In the genomic region with DNA sequence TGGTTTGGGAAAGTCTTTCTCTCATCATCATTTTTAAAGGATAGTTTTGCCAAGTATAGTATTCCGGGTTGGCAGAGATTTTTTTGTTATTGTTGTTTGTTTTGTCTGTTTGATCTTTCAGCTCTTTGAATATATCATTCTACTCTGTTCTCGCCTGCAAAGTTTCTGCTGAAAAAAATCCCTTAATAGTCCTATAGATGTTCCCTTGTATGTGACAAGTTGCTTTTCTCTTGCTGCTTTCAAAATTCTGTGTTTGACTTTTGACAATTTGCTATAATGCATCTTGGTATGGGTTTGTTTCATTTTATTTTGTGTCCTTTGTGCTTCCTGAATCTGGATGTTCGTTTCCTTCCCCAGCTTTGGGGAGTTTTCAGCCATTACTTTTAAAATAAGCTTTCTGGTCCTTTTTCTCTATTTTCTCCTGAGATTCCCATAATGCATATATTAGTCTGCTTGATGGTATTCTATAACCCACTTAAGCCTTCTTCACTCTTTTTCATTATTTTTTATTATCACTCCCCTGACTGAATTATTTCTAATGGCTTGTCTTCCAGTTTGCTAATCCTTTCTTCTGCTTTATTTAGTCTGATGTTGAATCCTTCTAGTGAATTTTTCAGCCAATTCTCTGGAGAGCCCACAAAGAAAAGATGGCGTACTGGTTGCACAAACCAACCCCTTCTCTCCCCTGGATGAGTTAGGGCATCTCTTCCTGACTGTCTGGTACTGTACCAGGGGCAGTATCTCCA, we compare ENCODE assay signal across 25 cellular contexts. TPM values are rescaled to one million over a fixed set of nuclear protein-coding genes. Genes with fewer than 3 reads are reported as not detected.
DNase-seq lines count a peak whose midpoint lies in the region; ATAC-seq and TF ChIP-seq lines count a peak whose summit lies in the region.
"Had no signal": no experiment of that assay in that cellular context is flagged by ENCODE, and none has a peak within 500 bp of the region (broad histone marks: within the 10 kb centered on the region; RNA-seq: fewer than 3 reads in every experiment).

No MANE protein-coding gene starts in this region.

- intact Hi-C loops in CD8-positive, alpha-beta T cell (cut with DNase I, micrococcal nuclease), result no loop called here
- intact Hi-C loops in naive thymus-derived CD4-positive, alpha-beta T cell (cut with micrococcal nuclease), result no loop called here

- H3K36me3 Mint-ChIP-seq in CD8-positive, alpha-beta T cell, result peaks cover 80% of the 10 kb centered on the region
- peaks cover 82% of the 10 kb centered on the region for H3K36me3 Mint-ChIP-seq in endothelial cell (ENCODE audit: low read depth, unreplicated experiment)
- peaks cover 42 to 65% (median 49%) of the 10 kb centered on the region in 5 donors for H3K36me3 Mint-ChIP-seq in naive thymus-derived CD4-positive, alpha-beta T cell

- peaks cover 77% of the 10 kb centered on the region for H3K9me3 ChIP-seq in CD8-positive, alpha-beta T cell (ENCODE audit: low read length)
- peaks cover 78% of the 10 kb centered on the region for H3K9me3 ChIP-seq in HEK293 (ENCODE audit: control insufficient read depth, insufficient read depth, low read depth, low read length)
- peaks cover 0 to 97% (median 52%) of the 10 kb centered on the region in 3 experiments for H3K9me3 ChIP-seq in naive thymus-derived CD4-positive, alpha-beta T cell (ENCODE audit: control insufficient read depth in 2 of 3, low read length in 3 of 3)

- no peaks in the 10 kb centered on the region for H3K4me1 ChIP-seq in CD8-positive, alpha-beta T cell (ENCODE audit: insufficient read depth, low read length)
- no peaks in the 10 kb centered on the region for H3K4me1 ChIP-seq in HEK293 (ENCODE audit: control insufficient read depth, insufficient read depth, low read length)
- H3K4me1 ChIP-seq in naive thymus-derived CD4-positive, alpha-beta T cell (ENCODE audit: control insufficient read depth in 2 of 2, insufficient read depth in 2 of 2, low read length in 2 of 2), result no peaks in the 10 kb centered on the region
- H3K4me1 ChIP-seq: Caco-2 had no signal

- H3K27me3 Mint-ChIP-seq in CD8-positive, alpha-beta T cell (ENCODE audit: low read depth), result no peaks in the 10 kb centered on the region
- H3K27me3 Mint-ChIP-seq in endothelial cell (ENCODE audit: unreplicated experiment), result peaks cover 4% of the 10 kb centered on the region
- H3K27me3 Mint-ChIP-seq in naive thymus-derived CD4-positive, alpha-beta T cell, result no peaks in the 10 kb centered on the region
- H3K27me3 Mint-ChIP-seq: B cell; CD4-positive, CD25-positive, alpha-beta regulatory T cell had no signal

- CTCF ChIA-PET in CD8-positive, alpha-beta T cell (lab: Charles Lee), result interaction anchor here (0.6 kb wide), 1 partner anchor 8 kb away, joined by 3 read pairs; no protein-coding TSS in a partner anchor
- CTCF ChIA-PET in HEK293 (lab: Yijun Ruan, JAX), result no interaction called here
- CTCF ChIA-PET in naive thymus-derived CD4-positive, alpha-beta T cell (lab: Charles Lee), result no interaction called here

- POLR2A ChIA-PET in CD8-positive, alpha-beta T cell (lab: Charles Lee), result no interaction called here
- POLR2A ChIA-PET in HEK293 (lab: Yijun Ruan, JAX), result no interaction called here
- POLR2A ChIA-PET in naive thymus-derived CD4-positive, alpha-beta T cell (lab: Charles Lee), result no interaction called here

- H3K27ac Mint-ChIP-seq in CD8-positive, alpha-beta T cell, result no peak overlapping the region
- no peak overlapping the region for H3K27ac Mint-ChIP-seq in endothelial cell (ENCODE audit: unreplicated experiment)
- no peak overlapping the region for H3K27ac Mint-ChIP-seq in naive thymus-derived CD4-positive, alpha-beta T cell
- H3K27ac Mint-ChIP-seq: B cell; CD4-positive, CD25-positive, alpha-beta regulatory T cell had no signal

- H3K4me3 ChIP-seq in CD8-positive, alpha-beta T cell (ENCODE audit: low read depth, low read length), result peak overlapping the region; percentile 20
- H3K4me3 ChIP-seq in HEK293 (ENCODE audit: low read depth, low read length), result no peak overlapping the region
- peak overlapping the region; percentile 12 for H3K4me3 ChIP-seq in naive thymus-derived CD4-positive, alpha-beta T cell (ENCODE audit: low read length)
- H3K4me3 ChIP-seq: GM12878, SK-N-MC had no signal

- H3K9me3 Mint-ChIP-seq in CD8-positive, alpha-beta T cell, result peaks cover 67% of the 10 kb centered on the region
- peaks cover 75% of the 10 kb centered on the region for H3K9me3 Mint-ChIP-seq in endothelial cell (ENCODE audit: unreplicated experiment)
- H3K9me3 Mint-ChIP-seq in naive thymus-derived CD4-positive, alpha-beta T cell, result peaks cover 0 to 93% (median 74%) of the 10 kb centered on the region in 11 donors

- no peak overlapping the region for H3K4me3 Mint-ChIP-seq in CD8-positive, alpha-beta T cell
- H3K4me3 Mint-ChIP-seq in endothelial cell (ENCODE audit: unreplicated experiment), result peak overlapping the region; percentile 26
- no peak overlapping the region for H3K4me3 Mint-ChIP-seq in naive thymus-derived CD4-positive, alpha-beta T cell
- H3K4me3 Mint-ChIP-seq: B cell; CD4-positive, CD25-positive, alpha-beta regulatory T cell had no signal

- no peak for DNase-seq in CD8-positive, alpha-beta T cell
- no peak for DNase-seq in endothelial cell (ENCODE audit: low spot score)
- DNase-seq in naive thymus-derived CD4-positive, alpha-beta T cell, result no peak
- DNase-seq in NCI-H2081 treated with DMSO at 0.1 percent for 48 hours (lab: John Stamatoyannopoulos, UW), result no peak
- DNase-seq in NCI-H2029 (lab: John Stamatoyannopoulos, UW), result no peak
- DNase-seq: Caco-2; CD4-positive, CD25-positive, alpha-beta regulatory T cell; GDM1; GOT3; HCEC 1CT; Kasumi-1; NCI-H1092 treated with DMSO at 0.1 percent for 48 hours; NCI-H1436; NCI-H187; NCI-H2107; NCI-H446; NCI-H524 treated with DMSO at 0.1 percent for 48 hours; NCI-H774; SIG-M5 had no signal

- no peak for ATAC-seq in CD8-positive, alpha-beta T cell
- no peak for ATAC-seq in naive thymus-derived CD4-positive, alpha-beta T cell
- no peak for ATAC-seq in HG02870 (IDR thresholded peaks at IDR 0.05; ENCODE audit: unreplicated experiment)
- ATAC-seq: GM12878 had no signal

- H3K36me3 ChIP-seq in CD8-positive, alpha-beta T cell (ENCODE audit: insufficient read depth, low read length), result peaks cover 7% of the 10 kb centered on the region
- H3K36me3 ChIP-seq in HEK293 (ENCODE audit: control insufficient read depth in 2 of 2, insufficient read depth in 1 of 2, low read length in 2 of 2), result peaks cover 36 to 43% of the 10 kb centered on the region in 2 experiments
- H3K36me3 ChIP-seq in naive thymus-derived CD4-positive, alpha-beta T cell (ENCODE audit: control insufficient read depth in 2 of 3, insufficient read depth in 3 of 3, low read length in 3 of 3), result peaks cover 0 to 29% (median 9%) of the 10 kb centered on the region in 3 experiments

- no peak overlapping the region for H3K27ac ChIP-seq in CD8-positive, alpha-beta T cell (ENCODE audit: low read depth, low read length)
- no peak overlapping the region for H3K27ac ChIP-seq in HEK293 (ENCODE audit: extremely low read depth, low read depth, low read length)
- H3K27ac ChIP-seq in naive thymus-derived CD4-positive, alpha-beta T cell (ENCODE audit: low read depth, low read length), result no peak overlapping the region
- H3K27ac ChIP-seq: SK-N-MC had no signal

- TF ChIP-seq CTCF in CD8-positive, alpha-beta T cell (IDR thresholded peaks at IDR 0.05), result no peak
- TF ChIP-seq CTCF in HEK293 (tag by site-specific recombination; IDR thresholded peaks at IDR 0.05) (no peak), endothelial cell (IDR thresholded peaks at IDR 0.05; ENCODE audit: unreplicated experiment) (no peak)

- no peaks in the 10 kb centered on the region for H3K27me3 ChIP-seq in CD8-positive, alpha-beta T cell (ENCODE audit: insufficient read depth, low read length)
- H3K27me3 ChIP-seq in naive thymus-derived CD4-positive, alpha-beta T cell (ENCODE audit: control insufficient read depth in 2 of 2, insufficient read depth in 2 of 2, low read length in 2 of 2), result no peaks in the 10 kb centered on the region

- H3K4me1 Mint-ChIP-seq in CD8-positive, alpha-beta T cell (ENCODE audit: low read depth), result no peaks in the 10 kb centered on the region
- no peaks in the 10 kb centered on the region for H3K4me1 Mint-ChIP-seq in endothelial cell (ENCODE audit: unreplicated experiment)
- no peaks in the 10 kb centered on the region for H3K4me1 Mint-ChIP-seq in naive thymus-derived CD4-positive, alpha-beta T cell
- H3K4me1 Mint-ChIP-seq: B cell; CD4-positive, CD25-positive, alpha-beta regulatory T cell had no signal

RNA-seq across cellular contexts. Expression of a gene that starts 14.6 kb away (rescaled TPM):
- total RNA-seq in CD8-positive, alpha-beta T cell, result 10 to 100 TPM; 11.2 to 11.8 TPM
- 4.7 TPM for total RNA-seq in endothelial cell (ENCODE audit: unreplicated experiment)
- total RNA-seq in naive thymus-derived CD4-positive, alpha-beta T cell, result 10 to 100 TPM in 2 of 5 experiments, 1 to 10 TPM in 3; 4.1 to 16.4 (median 8.5) TPM
- 1 to 10 TPM; 5.0 to 5.9 TPM for polyA plus RNA-seq in naive thymus-derived CD4-positive, alpha-beta T cell
- total RNA-seq: Caco-2 had no signal

RNA-seq across cellular contexts. Expression of a gene that starts 16.5 kb away (rescaled TPM):
- 10 to 100 TPM; 17.8 to 19.8 TPM for total RNA-seq in CD8-positive, alpha-beta T cell
- total RNA-seq in endothelial cell (ENCODE audit: unreplicated experiment), result 9.5 TPM
- total RNA-seq in naive thymus-derived CD4-positive, alpha-beta T cell, result 10 to 100 TPM in 2 of 5 experiments, 1 to 10 TPM in 3; 5.1 to 10.9 (median 9.1) TPM
- 1 to 10 TPM; 4.1 to 4.6 TPM for polyA plus RNA-seq in naive thymus-derived CD4-positive, alpha-beta T cell
- total RNA-seq: Caco-2 had no signal

RNA-seq across cellular contexts. Expression of a gene that starts 54.1 kb away (rescaled TPM):
- 1 to 10 TPM; 2.4 to 3.3 TPM for total RNA-seq in CD8-positive, alpha-beta T cell
- total RNA-seq in endothelial cell (ENCODE audit: unreplicated experiment), result 10.9 TPM
- 10 to 100 TPM in 1 of 5 experiments, 1 to 10 TPM in 4; 1.1 to 11.7 (median 6.0) TPM for total RNA-seq in naive thymus-derived CD4-positive, alpha-beta T cell
- polyA plus RNA-seq in naive thymus-derived CD4-positive, alpha-beta T cell, result 1 to 10 TPM; 3.3 to 4.0 TPM
- total RNA-seq: Caco-2, HT-29 had no signal
